ENCODE assay signal across 14 cellular contexts in genomic region chr4:67885727-67886126, GRCh38. TPM values are rescaled to one million over a fixed set of nuclear protein-coding genes. Genes with fewer than 3 reads are reported as not detected.
A peak's percentile ranks its signal among the peaks of the same experiment; 100 is the strongest.
DNase-seq lines count a peak whose midpoint lies in the region; ATAC-seq and TF ChIP-seq lines count a peak whose summit lies in the region.
"Had no signal": no experiment of that assay in that cellular context is flagged by ENCODE, and none has a peak within 500 bp of the region (broad histone marks: within the 10 kb centered on the region; RNA-seq: fewer than 3 reads in every experiment).

No MANE protein-coding gene starts in this region.

- ATAC-seq in GM21825 (IDR thresholded peaks at IDR 0.05; ENCODE audit: unreplicated experiment) (no peak), gastrocnemius medialis (no peak)
- ATAC-seq: left ventricle myocardium superior; stimulated activated naive CD8-positive, alpha-beta T cell treated with anti-CD3 and anti-CD28 coated beads, Interleukin-15, amount 100 ng/mL, for 72 hours had no signal

- TF ChIP-seq CTCF in epithelial cell of proximal tubule (conservative IDR thresholded peaks at IDR 0.05; ENCODE audit: low read depth, low read length) = no peak
- TF ChIP-seq CTCF in GM20000 (IDR thresholded peaks at IDR 0.05; ENCODE audit: extremely low read depth, missing control alignments) = no peak
- TF ChIP-seq CTCF in gastrocnemius medialis (IDR thresholded peaks at IDR 0.05 in 4 of 5, conservative IDR thresholded peaks at IDR 0.05 in 1 of 5) = no peak

- intact Hi-C loops in gastrocnemius medialis (cut with DNase I; ENCODE audit: low total_unique reads) = no loop called here

- no peak for TF ChIP-seq POLR2A in gastrocnemius medialis (IDR thresholded peaks at IDR 0.05)

- in situ Hi-C loops in G401 (cut with HindIII; ENCODE audit: low sequenced_read_pairs) = no loop called here
- in situ Hi-C loops in gastrocnemius medialis (cut with MboI; ENCODE audit: low sequenced_read_pairs in 4 of 4) = no loop called here

- H2AFZ ChIP-seq in neuron (ENCODE audit: low read depth, low read length) = peak overlapping the region; percentile 34

- no peak overlapping the region for H3K27ac ChIP-seq in gastrocnemius medialis

- H3K4me3 ChIP-seq in epithelial cell of proximal tubule (ENCODE audit: low read depth, low read length) (no peak overlapping the region), neuron (ENCODE audit: low read length) (no peak overlapping the region), gastrocnemius medialis (no peak overlapping the region)
- H3K4me3 ChIP-seq: spleen had no signal

- DNase-seq in GM04503 (ENCODE audit: low read depth) = peak; percentile 66
- peak; percentile 98 for DNase-seq in RKO (ENCODE audit: low spot score)
- peak; percentile 67 for DNase-seq in epithelial cell of proximal tubule (ENCODE audit: low read depth)
- DNase-seq in G401 (ENCODE audit: low spot score) = no peak
- DNase-seq in GM20000 (ENCODE audit: low spot score) = no peak
- DNase-seq in gastrocnemius medialis = no peak
- DNase-seq: endodermal cell; left ventricle myocardium superior; NCI-H524; spleen; stimulated activated naive CD8-positive, alpha-beta T cell treated with anti-CD3 and anti-CD28 coated beads, Interleukin-15, amount 100 ng/mL, for 72 hours had no signal

- H3K9me3 ChIP-seq in neuron (ENCODE audit: low read length) (no peaks in the 10 kb centered on the region), gastrocnemius medialis (no peaks in the 10 kb centered on the region)
- H3K9me3 ChIP-seq: spleen had no signal

- H3K27me3 ChIP-seq in neuron (ENCODE audit: insufficient read depth, low read length) = no peaks in the 10 kb centered on the region
- no peaks in the 10 kb centered on the region for H3K27me3 ChIP-seq in gastrocnemius medialis
- H3K27me3 ChIP-seq: spleen had no signal

- no peaks in the 10 kb centered on the region for H3K36me3 ChIP-seq in neuron (ENCODE audit: insufficient read depth, low read length)
- H3K36me3 ChIP-seq in gastrocnemius medialis = no peaks in the 10 kb centered on the region
- H3K36me3 ChIP-seq: spleen had no signal

- H3K4me1 ChIP-seq in neuron (ENCODE audit: insufficient read depth, low read length) (peaks cover 9% of the 10 kb centered on the region), gastrocnemius medialis (no peaks in the 10 kb centered on the region)
- H3K4me1 ChIP-seq: spleen had no signal

RNA-seq across cellular contexts. Expression of gene TMPRSS11D, which starts 1.9 kb away (rescaled TPM):
- total RNA-seq in epithelial cell of proximal tubule = not detected in 2 replicates
- total RNA-seq in G401 (2014; rRNA removed; shearing (Covaris generic)) = not detected in 2 replicates
- not detected for total RNA-seq in gastrocnemius medialis
- total RNA-seq: activated T-helper 2 cell treated with anti-CD3 and anti-CD28 coated beads, Interferon-gamma antibody, Interleukin-2, Interleukin-4, amounts not matched to agents 10 μg/mL and 5 μg/mL and 100 μg/mL, durations not matched to agents 14 hours and 24 hours and 36 hours; endodermal cell; left ventricle myocardium superior; spleen had no signal

Comparison
In these comparisons a context has a peak if more than half of its experiments do, and no peak if none do; other contexts are left out.
1. DNase-seq: peak in GM04503 (single experiment), RKO (single experiment) and epithelial cell of proximal tubule (single experiment); none in G401 (single experiment), GM20000 (single experiment) and gastrocnemius medialis (0 of 2).